In the genomic region with DNA sequence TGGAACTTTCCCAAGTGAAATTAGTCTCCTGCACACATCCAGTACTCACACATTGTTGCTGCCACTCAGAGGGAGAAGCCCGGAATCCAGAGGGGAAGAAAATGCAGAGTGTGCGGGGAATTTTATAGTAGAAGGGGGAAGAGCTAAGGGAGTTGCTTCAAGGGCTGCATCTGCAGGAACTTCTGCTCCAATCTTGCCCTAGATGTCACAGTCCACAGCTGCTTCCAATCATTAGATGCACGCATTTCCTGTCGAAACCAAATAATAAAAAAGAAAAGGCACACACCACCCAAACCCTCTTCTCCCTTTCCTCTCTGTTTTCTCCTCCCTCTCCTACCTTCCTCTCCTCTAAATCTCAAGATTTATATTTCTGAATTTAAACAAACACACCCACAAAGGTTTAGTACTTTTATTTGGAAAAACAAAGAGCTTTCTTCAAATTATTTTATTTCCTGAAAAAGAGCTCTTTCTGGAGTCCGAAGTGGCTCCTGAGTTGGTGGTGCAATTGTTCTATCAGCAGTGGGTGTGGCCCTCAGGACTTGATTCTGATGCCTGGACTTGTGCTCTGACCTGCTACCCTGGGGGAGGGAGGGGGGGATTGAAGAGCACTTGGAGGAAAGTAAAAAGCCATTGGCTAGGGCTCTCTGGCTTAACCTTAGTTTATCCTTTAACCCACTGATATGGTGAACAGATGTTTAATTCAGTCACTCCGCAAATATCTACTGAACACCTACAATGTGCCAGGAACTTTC, we compare ENCODE assay signal across 20 cellular contexts.
DNase-seq lines count a peak whose midpoint lies in the region; ATAC-seq, FAIRE-seq and TF ChIP-seq lines count a peak whose summit lies in the region.
"Had no signal": no experiment of that assay in that cellular context is flagged by ENCODE, and none has a peak within 500 bp of the region (broad histone marks: within the 10 kb centered on the region; RNA-seq: fewer than 3 reads in every experiment).

No MANE protein-coding gene starts in this region.

- H4K8ac ChIP-seq in H1 (ENCODE audit: extremely low read depth, insufficient read depth, low read length): no peak overlapping the region

- TF ChIP-seq RAD21 in H1 (IDR thresholded peaks at IDR 0.05 in 1 of 2, conservative IDR thresholded peaks at IDR 0.05 in 1 of 2; ENCODE audit: low read depth in 2 of 2, low read length in 2 of 2): no peak

- no peak overlapping the region for H3K23ac ChIP-seq in H1 (ENCODE audit: insufficient read length)

- TF ChIP-seq POLR2A in H1 (IDR thresholded peaks at IDR 0.05; ENCODE audit: control extremely low read depth in 1 of 2, low read depth in 2 of 2, low read length in 2 of 2): no peak

- H2BK12ac ChIP-seq in H1 (ENCODE audit: low read depth, low read length): 0 out of 2 replicates have a peak overlapping the region, but pooled peaks have one; percentile 1

- H3K18ac ChIP-seq in H1 (ENCODE audit: extremely low read depth, low read length): no peak overlapping the region

- H3K23me2 ChIP-seq in H1 (ENCODE audit: low read depth, low read length): no peaks in the 10 kb centered on the region

- peaks cover 2 to 6% (median 4%) of the 10 kb centered on the region in 4 experiments; a peak in 3 of 7 replicates for H3K4me1 ChIP-seq in H1 (replicated peaks in 1 of 4; ENCODE audit: control insufficient read depth in 3 of 4, insufficient read depth in 4 of 4, low read length in 3 of 4)
- H3K4me1 ChIP-seq: transverse colon had no signal

- no peak overlapping the region for H3K56ac ChIP-seq in H1 (replicated peaks; ENCODE audit: insufficient read length, low read depth, low read length)

- TF ChIP-seq EP300 in H1 (IDR thresholded peaks at IDR 0.05; ENCODE audit: borderline replicate concordance in 1 of 2, low read depth in 2 of 2, low read length in 2 of 2): no peak

- no peak overlapping the region for H3K9ac ChIP-seq in H1 (replicated peaks in 1 of 4; ENCODE audit: extremely low read depth in 1 of 4, low read depth in 3 of 4, low read length in 3 of 4)

- no peak overlapping the region for H2BK5ac ChIP-seq in H1 (ENCODE audit: low read depth, low read length)

- DNase-seq in Right ventricle myocardium inferior (ENCODE audit: missing footprints): no peak
- no peak for DNase-seq in cardiac septum (ENCODE audit: low spot score)
- DNase-seq in H1 (ENCODE audit: low read depth in 1 of 2, low spot score in 2 of 2): no peak
- DNase-seq in hepatic stellate cell (ENCODE audit: low spot score): peak; percentile 19
- DNase-seq in stimulated activated CD4-positive, alpha-beta T cell treated with anti-CD3 and anti-CD28 coated beads, Interleukin-2, amount 100 ng/mL, for 24 hours: no peak
- DNase-seq in MG63: no peak
- DNase-seq in omental fat pad (ENCODE audit: low spot score): no peak
- DNase-seq: CD8-positive, alpha-beta T cell; cerebellar nuclear complex; DMS79; mammary epithelial cell; MM.1S; NCI-H1930; nephron progenitor cell; SHP77 treated with DMSO at 0.1 percent for 48 hours; stimulated activated naive CD4-positive, alpha-beta T cell; transverse colon had no signal

- no peak overlapping the region for H2BK20ac ChIP-seq in H1 (ENCODE audit: low read length)

- H3K36me3 ChIP-seq in H1 (ENCODE audit: control insufficient read depth in 2 of 4, insufficient read depth in 4 of 4, low read length in 3 of 4): no peaks in the 10 kb centered on the region
- no peaks in the 10 kb centered on the region for H3K36me3 ChIP-seq in MG63
- H3K36me3 ChIP-seq: transverse colon had no signal

- no peak overlapping the region for H3K14ac ChIP-seq in H1 (ENCODE audit: insufficient read length)

- peak; percentile 80 for ATAC-seq in Right ventricle myocardium inferior
- no peak for ATAC-seq in omental fat pad (ENCODE audit: low FRiP score)
- ATAC-seq in HG03520 (IDR thresholded peaks at IDR 0.05; ENCODE audit: unreplicated experiment): no peak
- ATAC-seq: activated CD4-positive, CD25-positive, alpha-beta regulatory T cell treated with anti-CD3 and anti-CD28 coated beads, Interleukin-2, amount 50 U/mL, for 24 hours; CD8-positive, alpha-beta T cell had no signal

- peak overlapping the region; percentile 20; the same call in 1 of the 2 replicates for H2AFZ ChIP-seq in H1 (ENCODE audit: low read length)

- TF ChIP-seq CTCF in H1 (IDR thresholded peaks at IDR 0.05; ENCODE audit: control extremely low read depth in 1 of 3, insufficient read depth in 1 of 3, low read depth in 1 of 3, low read length in 3 of 3) (no peak), omental fat pad (IDR thresholded peaks at IDR 0.05) (no peak)

- no peak overlapping the region for H2BK120ac ChIP-seq in H1 (replicated peaks; ENCODE audit: low read depth, low read length)

- 82% methylated on average over 6 of the region's 6 CpGs; no CpG with 5 or more reads in 1 of the 2 experiments for WGBS in H1 (ENCODE audit: extremely low coverage in 1 of 2, insufficient coverage in 1 of 2, insufficient read length in 1 of 2, insufficient replicate concordance in 2 of 2, low coverage in 1 of 2, low lambda C conversion rate in 2 of 2, missing lambda C conversion rate in 1 of 2), 2 experiments

- H3K9me3 ChIP-seq in H1 (ENCODE audit: insufficient read depth in 2 of 2, low read depth in 1 of 2, low read length in 1 of 2): no peaks in the 10 kb centered on the region
- no peaks in the 10 kb centered on the region for H3K9me3 ChIP-seq in MG63
- H3K9me3 ChIP-seq: transverse colon had no signal

- H3K79me1 ChIP-seq in H1 (ENCODE audit: low read depth, low read length): no peaks in the 10 kb centered on the region

- H3K4ac ChIP-seq in H1 (replicated peaks; ENCODE audit: insufficient read length, low read depth, low read length): no peak overlapping the region

- no peak overlapping the region for H2AK5ac ChIP-seq in H1 (ENCODE audit: low read depth, low read length)

- no peak overlapping the region for H2BK15ac ChIP-seq in H1 (ENCODE audit: low read length)

- intact Hi-C loops in Right ventricle myocardium inferior (cut with DNase I): no loop called here
- intact Hi-C loops in cardiac septum (cut with DNase I): no loop called here

- H3K27me3 ChIP-seq in H1 (replicated peaks in 1 of 4; ENCODE audit: control insufficient read depth in 3 of 4, extremely low read depth in 1 of 4, insufficient read depth in 3 of 4, low read length in 3 of 4): no peaks in the 10 kb centered on the region
- no peaks in the 10 kb centered on the region for H3K27me3 ChIP-seq in MG63
- H3K27me3 ChIP-seq: transverse colon had no signal

- CTCF ChIA-PET in H1 (lab: Charles Lee; ENCODE audit: partially characterized antibody): interaction anchor here (0.8 kb wide), 1 partner anchor 11 kb away, joined by 3 read pairs; no protein-coding TSS in a partner anchor

- no peak overlapping the region for H4K5ac ChIP-seq in H1 (ENCODE audit: insufficient read length, low read depth, low read length)

- no peak for FAIRE-seq in H1 (lab: Jason Lieb, UNC)
- FAIRE-seq: A204.1 had no signal

- H3K79me2 ChIP-seq in H1 (ENCODE audit: control insufficient read depth in 1 of 2, insufficient read depth in 2 of 2, low read length in 2 of 2): no peaks in the 10 kb centered on the region

- no peak overlapping the region for H3K4me2 ChIP-seq in H1 (ENCODE audit: insufficient read depth in 1 of 2, low read depth in 2 of 2, low read length in 2 of 2)

- no peak overlapping the region for H3K27ac ChIP-seq in H1 (ENCODE audit: low read depth, low read length)
- H3K27ac ChIP-seq: transverse colon had no signal

- H3K4me3 ChIP-seq in H1 (ENCODE audit: extremely low read depth in 1 of 4, insufficient read depth in 2 of 4, low read depth in 3 of 4, low read length in 4 of 4) (no peak overlapping the region), MG63 (no peak overlapping the region)
- H3K4me3 ChIP-seq: transverse colon had no signal

- H4K91ac ChIP-seq in H1 (replicated peaks; ENCODE audit: insufficient read length, low read length): no peak overlapping the region

- POLR2A ChIA-PET in H1 (lab: Charles Lee; ENCODE audit: partially characterized antibody): no interaction called here

- H4K20me1 ChIP-seq in H1 (replicated peaks in 1 of 2; ENCODE audit: control insufficient read depth in 1 of 2, insufficient read depth in 2 of 2, low read length in 2 of 2): no peaks in the 10 kb centered on the region

TF ChIP-seq in H1, 55 proteins besides CTCF, POLR2A, EP300 and RAD21:
- TF ChIP-seq SP4 (IDR thresholded peaks at IDR 0.05; ENCODE audit: low read length) (no peak), EZH2 (IDR thresholded peaks at IDR 0.05; ENCODE audit: low read depth, low read length, severe bottlenecking) (no peak), RXRA (IDR thresholded peaks at IDR 0.05; ENCODE audit: insufficient read depth, low read depth, low read length) (no peak)
